ENCODE assay signal across 9 cellular contexts in genomic region chr14:106436310-106436905, GRCh38.
DNase-seq lines count a peak whose midpoint lies in the region; ATAC-seq and TF ChIP-seq lines count a peak whose summit lies in the region.
"Had no signal": no experiment of that assay in that cellular context is flagged by ENCODE, and none has a peak within 500 bp of the region (broad histone marks: within the 10 kb centered on the region; RNA-seq: fewer than 3 reads in every experiment).

No MANE protein-coding gene starts in this region.

- TF ChIP-seq CTCF in natural killer cell (IDR thresholded peaks at IDR 0.05), result peak; percentile 70

- H3K27ac Mint-ChIP-seq in natural killer cell, result no peak overlapping the region
- H3K27ac Mint-ChIP-seq: T-helper 1 cell treated with Interleukin-12 subunit alpha and Interleukin-12 subunit beta and Interleukin-4 antibody, amounts not matched to agents 30 μg/mL and 1 μg/mL, for 36 hours had no signal

- H3K36me3 Mint-ChIP-seq in natural killer cell, result no peaks in the 10 kb centered on the region

- ATAC-seq in natural killer cell (peak in 1 of 3 donors; percentile 49), GM18511 (IDR thresholded peaks at IDR 0.05; ENCODE audit: unreplicated experiment) (no peak)

- intact Hi-C loops in natural killer cell (cut with micrococcal nuclease), result no loop called here

- DNase-seq in NCI-H2081 (lab: John Stamatoyannopoulos, UW) (peak; percentile 18 to 23), NCI-H2081 treated with DMSO at 0.1 percent for 48 hours (lab: John Stamatoyannopoulos, UW) (no peak), RKO (ENCODE audit: low spot score) (peak; percentile 81), natural killer cell (peak; percentile 41), foreskin melanocyte (no peak), DMS153 treated with DMSO at 0.1 percent for 48 hours (lab: John Stamatoyannopoulos, UW; ENCODE audit: unreplicated experiment) (no peak)
- DNase-seq in activated effector memory CD4-positive, alpha-beta T cell treated with Interleukin-2 at 50 U/mL for 16 hours, result peak; percentile 45

- H3K4me3 Mint-ChIP-seq in natural killer cell, result no peak overlapping the region
- H3K4me3 Mint-ChIP-seq: T-helper 1 cell treated with Interleukin-12 subunit alpha and Interleukin-12 subunit beta and Interleukin-4 antibody, amounts not matched to agents 30 μg/mL and 1 μg/mL, for 36 hours had no signal

- peaks cover 7 to 62% of the 10 kb centered on the region in 2 donors for H3K27me3 Mint-ChIP-seq in natural killer cell (ENCODE audit: low read depth in 2 of 2)

- H3K9me3 Mint-ChIP-seq in natural killer cell, result no peaks in the 10 kb centered on the region
- H3K9me3 Mint-ChIP-seq: T-helper 1 cell treated with Interleukin-12 subunit alpha and Interleukin-12 subunit beta and Interleukin-4 antibody, amounts not matched to agents 30 μg/mL and 1 μg/mL, for 36 hours had no signal

- peaks cover 0 to 4% of the 10 kb centered on the region in 2 donors for H3K4me1 Mint-ChIP-seq in natural killer cell

Comparison
In these comparisons a context has a peak if more than half of its experiments do, and no peak if none do; other contexts are left out.
1. DNase-seq: peak in NCI-H2081 (2 of 2), RKO (single experiment), activated effector memory CD4-positive, alpha-beta T cell treated with Interleukin-2 at 50 U/mL for 16 hours (single experiment) and natural killer cell (single experiment); none in NCI-H2081 treated with DMSO at 0.1 percent for 48 hours (single experiment), foreskin melanocyte (single experiment) and DMS153 treated with DMSO at 0.1 percent for 48 hours (single experiment).